8 cellular contexts compared by ENCODE assay signal in the genomic region with DNA sequence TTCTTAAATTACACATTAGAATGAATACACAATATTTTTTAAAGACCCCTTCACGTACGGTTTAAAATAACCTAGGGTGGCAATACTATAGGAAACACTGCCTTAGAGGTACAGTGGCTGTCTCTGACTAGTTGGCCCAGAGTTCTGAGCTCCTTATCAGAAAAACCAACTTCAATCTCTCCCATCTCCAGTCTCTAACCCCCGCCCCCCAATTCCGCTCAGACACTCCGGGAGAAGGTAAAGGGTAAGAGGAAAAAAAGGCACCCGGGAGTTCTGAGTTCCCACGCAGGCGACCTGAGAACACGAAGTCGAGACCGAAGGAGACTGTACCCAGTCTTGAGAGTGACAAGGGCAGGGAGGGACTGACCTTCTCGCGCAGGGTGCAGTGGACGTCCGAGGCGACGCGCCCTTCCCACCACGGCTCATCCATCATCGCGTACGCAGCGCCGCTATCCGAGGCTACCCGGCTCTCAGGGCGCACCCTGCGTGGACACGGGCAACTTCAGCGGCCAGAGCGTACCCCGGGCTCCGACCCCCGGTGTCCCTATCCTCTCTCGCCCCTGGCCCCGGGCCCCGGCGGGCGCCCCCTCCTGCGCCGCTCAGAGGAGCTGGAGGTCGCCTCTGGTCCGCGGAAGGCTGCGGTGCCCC. TPM values are rescaled to one million over a fixed set of nuclear protein-coding genes. Genes with fewer than 3 reads are reported as not detected.
DNase-seq lines count a peak whose midpoint lies in the region; ATAC-seq and TF ChIP-seq lines count a peak whose summit lies in the region.

No MANE protein-coding gene starts in this region.

- peaks cover 71% of the 10 kb centered on the region for H3K27me3 Mint-ChIP-seq in T-helper 1 cell treated with Interleukin-12 subunit alpha and Interleukin-12 subunit beta and Interleukin-4 antibody, amounts not matched to agents 30 μg/mL and 1 μg/mL, for 36 hours (ENCODE audit: low read depth)

- H3K9me3 ChIP-seq in neural cell (ENCODE audit: low read length) = no peaks in the 10 kb centered on the region

- no peak for DNase-seq in T-helper 1 cell
- peak; percentile 51 for DNase-seq in NCI-H69 (lab: John Stamatoyannopoulos, UW)
- peak; percentile 25 to 37 for DNase-seq in erythroblast (lab: John Stamatoyannopoulos, UW)
- no peak for DNase-seq in stimulated activated CD4-positive, alpha-beta T cell treated with anti-CD3 and anti-CD28 coated beads, Interleukin-4, amount 100 ng/mL, for 24 hours
- DNase-seq in NCI-H2081 (lab: John Stamatoyannopoulos, UW) = no peak

- no peaks in the 10 kb centered on the region for H3K36me3 ChIP-seq in neural cell (ENCODE audit: insufficient read depth, low read length)

- no peak for TF ChIP-seq EP300 in neural cell (conservative IDR thresholded peaks at IDR 0.05; ENCODE audit: poor library complexity, severe bottlenecking)

- peaks cover 11% of the 10 kb centered on the region for H3K79me2 ChIP-seq in neural cell (replicated peaks; ENCODE audit: insufficient read depth, low read length)

- H3K4me2 ChIP-seq in neural cell (ENCODE audit: low read length) = peak overlapping the region; percentile 35

- peak overlapping the region; percentile 54 for H3K9ac ChIP-seq in neural cell (ENCODE audit: low read length)

- H3K9me2 ChIP-seq in neural cell (ENCODE audit: insufficient read depth, low read length) = no peaks in the 10 kb centered on the region

- H3K4me3 Mint-ChIP-seq in T-helper 1 cell treated with Interleukin-12 subunit alpha and Interleukin-12 subunit beta and Interleukin-4 antibody, amounts not matched to agents 30 μg/mL and 1 μg/mL, for 36 hours = peak overlapping the region; percentile 33

- no peak for ATAC-seq in GM18867 (IDR thresholded peaks at IDR 0.05; ENCODE audit: unreplicated experiment)

- TF ChIP-seq RAD21 in neural cell (conservative IDR thresholded peaks at IDR 0.05) = no peak

- TF ChIP-seq POLR2A in erythroblast (IDR thresholded peaks at IDR 0.05; ENCODE audit: low read length) = no peak

- peaks cover 6% of the 10 kb centered on the region for H3K27me3 ChIP-seq in neural cell (ENCODE audit: insufficient read depth, low read depth, low read length)

- no peak overlapping the region for H3K27ac Mint-ChIP-seq in T-helper 1 cell treated with Interleukin-12 subunit alpha and Interleukin-12 subunit beta and Interleukin-4 antibody, amounts not matched to agents 30 μg/mL and 1 μg/mL, for 36 hours

- H3K4me1 Mint-ChIP-seq in T-helper 1 cell treated with Interleukin-12 subunit alpha and Interleukin-12 subunit beta and Interleukin-4 antibody, amounts not matched to agents 30 μg/mL and 1 μg/mL, for 36 hours (ENCODE audit: low read depth) = peaks cover 2% of the 10 kb centered on the region

- H3K4me3 ChIP-seq in neural cell (ENCODE audit: low read length) = peak overlapping the region; percentile 88

- no peaks in the 10 kb centered on the region for H4K20me1 ChIP-seq in neural cell (ENCODE audit: insufficient read depth)

- peaks cover 2% of the 10 kb centered on the region for H3K36me3 Mint-ChIP-seq in T-helper 1 cell treated with Interleukin-12 subunit alpha and Interleukin-12 subunit beta and Interleukin-4 antibody, amounts not matched to agents 30 μg/mL and 1 μg/mL, for 36 hours (ENCODE audit: low read depth)

- H2AFZ ChIP-seq in neural cell (ENCODE audit: low read depth, low read length) = no peak overlapping the region

- no peaks in the 10 kb centered on the region for H3K9me3 Mint-ChIP-seq in T-helper 1 cell treated with Interleukin-12 subunit alpha and Interleukin-12 subunit beta and Interleukin-4 antibody, amounts not matched to agents 30 μg/mL and 1 μg/mL, for 36 hours

- H3F3A ChIP-seq in neural cell (ENCODE audit: insufficient read depth, low read length, poor library complexity, severe bottlenecking) = no peaks in the 10 kb centered on the region

- no peak for TF ChIP-seq CTCF in neural cell (IDR thresholded peaks at IDR 0.05; ENCODE audit: poor library complexity, severe bottlenecking)

- no peak overlapping the region for H3K27ac ChIP-seq in neural cell (ENCODE audit: low read length)

TF ChIP-seq in neural cell, 6 proteins besides CTCF, POLR2A, EP300 and RAD21:
- TF ChIP-seq EZH2 (IDR thresholded peaks at IDR 0.05; ENCODE audit: borderline replicate concordance, insufficient read depth, low read length, poor library complexity, severe bottlenecking) = no peak
- TF ChIP-seq, protein P1, sequence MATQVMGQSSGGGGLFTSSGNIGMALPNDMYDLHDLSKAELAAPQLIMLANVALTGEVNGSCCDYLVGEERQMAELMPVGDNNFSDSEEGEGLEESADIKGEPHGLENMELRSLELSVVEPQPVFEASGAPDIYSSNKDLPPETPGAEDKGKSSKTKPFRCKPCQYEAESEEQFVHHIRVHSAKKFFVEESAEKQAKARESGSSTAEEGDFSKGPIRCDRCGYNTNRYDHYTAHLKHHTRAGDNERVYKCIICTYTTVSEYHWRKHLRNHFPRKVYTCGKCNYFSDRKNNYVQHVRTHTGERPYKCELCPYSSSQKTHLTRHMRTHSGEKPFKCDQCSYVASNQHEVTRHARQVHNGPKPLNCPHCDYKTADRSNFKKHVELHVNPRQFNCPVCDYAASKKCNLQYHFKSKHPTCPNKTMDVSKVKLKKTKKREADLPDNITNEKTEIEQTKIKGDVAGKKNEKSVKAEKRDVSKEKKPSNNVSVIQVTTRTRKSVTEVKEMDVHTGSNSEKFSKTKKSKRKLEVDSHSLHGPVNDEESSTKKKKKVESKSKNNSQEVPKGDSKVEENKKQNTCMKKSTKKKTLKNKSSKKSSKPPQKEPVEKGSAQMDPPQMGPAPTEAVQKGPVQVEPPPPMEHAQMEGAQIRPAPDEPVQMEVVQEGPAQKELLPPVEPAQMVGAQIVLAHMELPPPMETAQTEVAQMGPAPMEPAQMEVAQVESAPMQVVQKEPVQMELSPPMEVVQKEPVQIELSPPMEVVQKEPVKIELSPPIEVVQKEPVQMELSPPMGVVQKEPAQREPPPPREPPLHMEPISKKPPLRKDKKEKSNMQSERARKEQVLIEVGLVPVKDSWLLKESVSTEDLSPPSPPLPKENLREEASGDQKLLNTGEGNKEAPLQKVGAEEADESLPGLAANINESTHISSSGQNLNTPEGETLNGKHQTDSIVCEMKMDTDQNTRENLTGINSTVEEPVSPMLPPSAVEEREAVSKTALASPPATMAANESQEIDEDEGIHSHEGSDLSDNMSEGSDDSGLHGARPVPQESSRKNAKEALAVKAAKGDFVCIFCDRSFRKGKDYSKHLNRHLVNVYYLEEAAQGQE (IDR thresholded peaks at IDR 0.05; ENCODE audit: borderline replicate concordance) = no peak
- TF ChIP-seq SMC3 (conservative IDR thresholded peaks at IDR 0.05; ENCODE audit: poor library complexity) = no peak
- TF ChIP-seq MXI1 (conservative IDR thresholded peaks at IDR 0.05; ENCODE audit: poor library complexity, severe bottlenecking) = no peak
- no peak for TF ChIP-seq POLR2AphosphoS5 (IDR thresholded peaks at IDR 0.05)
- no peak for TF ChIP-seq TAF1 (IDR thresholded peaks at IDR 0.05; ENCODE audit: low read depth)

RNA-seq across cellular contexts. Expression of a gene that starts 0.7 kb away (rescaled TPM):
- 0.28 and 0.84 TPM in 2 replicates for polyA plus RNA-seq in neural cell
- 0.73 and 0.93 TPM in 2 replicates for polyA minus RNA-seq in neural cell

RNA-seq across cellular contexts. Expression of a gene that starts 58.8 kb away (rescaled TPM):
- polyA plus RNA-seq in neural cell = 0.09 TPM in 1 of 2 replicates, not detected in the other
- not detected in 2 replicates for polyA minus RNA-seq in neural cell

Comparison
In these comparisons a context has a peak if more than half of its experiments do, and no peak if none do; other contexts are left out.
1. DNase-seq: peak in NCI-H69 (single experiment) and erythroblast (2 of 2); none in T-helper 1 cell (0 of 5), stimulated activated CD4-positive, alpha-beta T cell treated with anti-CD3 and anti-CD28 coated beads, Interleukin-4, amount 100 ng/mL, for 24 hours (single experiment) and NCI-H2081 (0 of 2).